Comparison of ENCODE assay signal across 14 cellular contexts in the genomic region with DNA sequence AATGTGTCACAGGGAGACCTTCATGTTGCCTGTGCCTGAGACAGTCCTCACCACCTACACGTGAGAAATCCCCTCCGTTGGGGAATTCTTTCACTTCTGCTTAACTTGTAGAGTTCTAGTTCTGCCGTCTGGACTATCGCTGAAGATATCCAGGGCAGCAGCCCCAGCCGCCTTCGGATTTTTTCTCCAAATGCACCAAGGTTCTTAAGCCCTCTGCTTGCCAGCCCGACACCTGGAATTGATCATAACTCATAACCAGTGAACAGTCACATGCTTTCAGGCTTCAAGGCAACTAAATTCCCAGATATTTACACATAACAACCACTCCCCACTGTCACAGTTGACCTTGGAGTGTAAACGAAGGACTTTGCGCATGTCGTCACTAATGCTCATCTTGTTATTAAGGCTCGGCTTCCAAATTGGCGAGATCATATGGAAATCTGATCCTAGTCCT.
DNase-seq lines count a peak whose midpoint lies in the region; ATAC-seq and TF ChIP-seq lines count a peak whose summit lies in the region.
"Had no signal": no experiment of that assay in that cellular context is flagged by ENCODE, and none has a peak within 500 bp of the region (broad histone marks: within the 10 kb centered on the region; RNA-seq: fewer than 3 reads in every experiment).

No MANE protein-coding gene starts in this region.

- H3K27ac Mint-ChIP-seq in stimulated activated naive B cell treated with anti-CD40 and anti-IgM and Interleukin-4, amounts not matched to agents 10 μg/mL and 1 μg/mL and 100 μg/mL, for 72 hours = no peak overlapping the region
- H3K27ac Mint-ChIP-seq: activated naive CD4-positive, alpha-beta T cell treated with anti-CD3 and anti-CD28 coated beads, Interleukin-2, amount 50 U/mL, for 72 hours; effector memory CD8-positive, alpha-beta T cell; natural killer cell had no signal

- peaks cover 35 to 58% of the 10 kb centered on the region in 2 donors for H3K27me3 Mint-ChIP-seq in stimulated activated naive B cell treated with anti-CD40 and anti-IgM and Interleukin-4, amounts not matched to agents 10 μg/mL and 1 μg/mL and 100 μg/mL, for 72 hours

- H3K4me3 Mint-ChIP-seq in stimulated activated naive B cell treated with anti-CD40 and anti-IgM and Interleukin-4, amounts not matched to agents 10 μg/mL and 1 μg/mL and 100 μg/mL, for 72 hours = no peak overlapping the region
- H3K4me3 Mint-ChIP-seq: effector memory CD8-positive, alpha-beta T cell; natural killer cell had no signal

- intact Hi-C loops in esophagus muscularis mucosa (cut with DNase I) = loop anchor here (2.0 kb wide), 1 partner anchor 224 kb away; no protein-coding TSS in a partner anchor

- H3K4me3 ChIP-seq in esophagus muscularis mucosa = no peak overlapping the region
- H3K4me3 ChIP-seq in HAP-1 = no peak overlapping the region

- peaks cover 17 to 41% of the 10 kb centered on the region in 2 donors for H3K4me1 Mint-ChIP-seq in stimulated activated naive B cell treated with anti-CD40 and anti-IgM and Interleukin-4, amounts not matched to agents 10 μg/mL and 1 μg/mL and 100 μg/mL, for 72 hours
- H3K4me1 Mint-ChIP-seq: natural killer cell had no signal

- no peaks in the 10 kb centered on the region for H3K9me3 Mint-ChIP-seq in stimulated activated naive B cell treated with anti-CD40 and anti-IgM and Interleukin-4, amounts not matched to agents 10 μg/mL and 1 μg/mL and 100 μg/mL, for 72 hours
- H3K9me3 Mint-ChIP-seq: activated naive CD4-positive, alpha-beta T cell treated with anti-CD3 and anti-CD28 coated beads, Interleukin-2, amount 50 U/mL, for 72 hours; effector memory CD8-positive, alpha-beta T cell; natural killer cell had no signal

- H3K4me1 ChIP-seq in esophagus muscularis mucosa = peaks cover 5 to 52% (median 48%) of the 10 kb centered on the region in 4 donors
- H3K4me1 ChIP-seq in HAP-1 = no peaks in the 10 kb centered on the region

- H3K27me3 ChIP-seq in esophagus muscularis mucosa = no peaks in the 10 kb centered on the region
- H3K27me3 ChIP-seq in HAP-1 (ENCODE audit: low read depth) = peaks cover 22% of the 10 kb centered on the region

- H3K27ac ChIP-seq in esophagus muscularis mucosa (replicated peaks in 1 of 4) = peak overlapping the region; percentile 71 to 83 (median 81)

- DNase-seq in esophagus muscularis mucosa (ENCODE audit: extremely low spot score) (no peak), DMS114 treated with DMSO at 0.1 percent for 48 hours (lab: John Stamatoyannopoulos, UW; ENCODE audit: unreplicated experiment) (no peak), HAP-1 (ENCODE audit: low spot score in 2 of 2) (no peak), NCI-H2107 treated with DMSO at 0.1 percent for 48 hours (lab: John Stamatoyannopoulos, UW; ENCODE audit: unreplicated experiment) (no peak)
- DNase-seq in stimulated activated naive B cell treated with anti-CD40 and anti-IgM and Interleukin-4, amounts not matched to agents 10 μg/mL and 1 μg/mL and 100 μg/mL, for 72 hours = no peak
- DNase-seq: DMS53; effector memory CD8-positive, alpha-beta T cell; natural killer cell; NCI-H510A treated with DMSO at 0.1 percent for 48 hours; stimulated activated CD4-positive, alpha-beta T cell treated with anti-CD3 and anti-CD28 coated beads, Interleukin-15, amount 100 ng/mL, for 24 hours; stimulated activated naive CD4-positive, alpha-beta T cell had no signal

- H3K9me3 ChIP-seq in esophagus muscularis mucosa (no peaks in the 10 kb centered on the region), HAP-1 (no peaks in the 10 kb centered on the region)

- TF ChIP-seq EP300 in esophagus muscularis mucosa (IDR thresholded peaks at IDR 0.05) = no peak

- WGBS in esophagus muscularis mucosa = 60% methylated on average over 12 of the region's 12 CpGs

- ATAC-seq in GM19372 (IDR thresholded peaks at IDR 0.05; ENCODE audit: low read depth, unreplicated experiment) (peak; percentile 52), HG03039 (IDR thresholded peaks at IDR 0.05; ENCODE audit: unreplicated experiment) (peak; percentile 45)
- peak; percentile 58 to 64 for ATAC-seq in stimulated activated naive B cell treated with anti-CD40 and anti-IgM and Interleukin-4, amounts not matched to agents 10 μg/mL and 1 μg/mL and 100 μg/mL, for 72 hours (replicated peaks)
- ATAC-seq: activated naive CD4-positive, alpha-beta T cell treated with anti-CD3 and anti-CD28 coated beads, Interleukin-2, amount 50 U/mL, for 72 hours; effector memory CD8-positive, alpha-beta T cell; natural killer cell had no signal

- no peak for TF ChIP-seq POLR2A in esophagus muscularis mucosa (IDR thresholded peaks at IDR 0.05; ENCODE audit: low read depth)

- TF ChIP-seq CTCF in esophagus muscularis mucosa (IDR thresholded peaks at IDR 0.05) = no peak

- in situ Hi-C loops in HAP-1 (cut with MboI; ENCODE audit: low sequenced_read_pairs) = no loop called here

- peaks cover 27 to 92% (median 80%) of the 10 kb centered on the region in 4 donors for H3K36me3 ChIP-seq in esophagus muscularis mucosa
- no peaks in the 10 kb centered on the region for H3K36me3 ChIP-seq in HAP-1 (replicated peaks)

- no peaks in the 10 kb centered on the region for H3K36me3 Mint-ChIP-seq in stimulated activated naive B cell treated with anti-CD40 and anti-IgM and Interleukin-4, amounts not matched to agents 10 μg/mL and 1 μg/mL and 100 μg/mL, for 72 hours
- H3K36me3 Mint-ChIP-seq: activated naive CD4-positive, alpha-beta T cell treated with anti-CD3 and anti-CD28 coated beads, Interleukin-2, amount 50 U/mL, for 72 hours; natural killer cell had no signal
